In genomic region chr16:85180047-85180878, GRCh38 we compare ENCODE assay signal across 17 cellular contexts.
DNase-seq lines count a peak whose midpoint lies in the region; ATAC-seq, FAIRE-seq and TF ChIP-seq lines count a peak whose summit lies in the region.
"Had no signal": no experiment of that assay in that cellular context is flagged by ENCODE, and none has a peak within 500 bp of the region (broad histone marks: within the 10 kb centered on the region; RNA-seq: fewer than 3 reads in every experiment).

No MANE protein-coding gene starts in this region.

- H3K4me3 ChIP-seq in left ventricle myocardium inferior: no peak overlapping the region
- H3K4me3 ChIP-seq in right atrium auricular region: no peak overlapping the region
- no peak overlapping the region for H3K4me3 ChIP-seq in HEK293 (ENCODE audit: low read depth, low read length)
- no peak overlapping the region for H3K4me3 ChIP-seq in kidney (ENCODE audit: low read length in 2 of 2)
- H3K4me3 ChIP-seq in neuronal stem cell (ENCODE audit: low read length in 2 of 2): no peak overlapping the region
- H3K4me3 ChIP-seq in gastroesophageal sphincter: no peak overlapping the region
- H3K4me3 ChIP-seq in SJCRH30: no peak overlapping the region

- POLR2A ChIA-PET in HEK293 (lab: Yijun Ruan, JAX): interaction anchor here (0.5 kb wide), 1 partner anchor 27 kb away, joined by 3 read pairs; no protein-coding TSS in a partner anchor

- peaks cover 47% of the 10 kb centered on the region for H3K4me1 ChIP-seq in left ventricle myocardium inferior
- H3K4me1 ChIP-seq in right atrium auricular region: peaks cover 0 to 24% of the 10 kb centered on the region in 2 donors
- H3K4me1 ChIP-seq in HEK293 (ENCODE audit: control insufficient read depth, insufficient read depth, low read length): no peaks in the 10 kb centered on the region
- peaks cover 0 to 2% of the 10 kb centered on the region in 2 donors for H3K4me1 ChIP-seq in kidney (ENCODE audit: control insufficient read depth in 1 of 2, insufficient read depth in 1 of 2, low read depth in 1 of 2, low read length in 2 of 2)
- H3K4me1 ChIP-seq in neuronal stem cell (ENCODE audit: control insufficient read depth in 2 of 2, insufficient read depth in 1 of 2, low read depth in 1 of 2, low read length in 2 of 2): peaks cover 0 to 12% of the 10 kb centered on the region in 2 donors
- peaks cover 0 to 30% (median 5%) of the 10 kb centered on the region in 3 donors for H3K4me1 ChIP-seq in gastroesophageal sphincter
- peaks cover 13% of the 10 kb centered on the region for H3K4me1 ChIP-seq in SJCRH30

- H2BK120ac ChIP-seq in neuronal stem cell (ENCODE audit: low read depth, low read length): no peak overlapping the region

- H3K4ac ChIP-seq in neuronal stem cell (ENCODE audit: low read length): no peak overlapping the region

- DNase-seq in left ventricle myocardium inferior: no peak
- DNase-seq in right atrium auricular region (ENCODE audit: low spot score): no peak
- DNase-seq in kidney: peak; percentile 45
- no peak for DNase-seq in neuronal stem cell (ENCODE audit: low spot score)
- no peak for DNase-seq in NCI-H82 treated with DMSO at 0.1 percent for 48 hours (lab: John Stamatoyannopoulos, UW; ENCODE audit: unreplicated experiment)
- DNase-seq in SJCRH30: no peak
- DNase-seq: CD4-positive, alpha-beta memory T cell; DMS153; DMS79 treated with DMSO at 0.1 percent for 48 hours; EL; HCEC 1CT had no signal

- TF ChIP-seq EP300 in gastroesophageal sphincter (IDR thresholded peaks at IDR 0.05): no peak

- ATAC-seq in gastroesophageal sphincter: no peak

- H3K14ac ChIP-seq in neuronal stem cell (ENCODE audit: low read length): peak overlapping the region; percentile 33

- H2BK15ac ChIP-seq in neuronal stem cell (ENCODE audit: low read length): no peak overlapping the region

- WGBS in neuronal stem cell (ENCODE audit: extremely low coverage in 2 of 2, insufficient read length in 2 of 2, insufficient replicate concordance in 1 of 2), 2 donors: no CpG with 5 or more reads among the region's 25 CpGs
- 96 to 100% methylated on average over 3 to 8 of the region's 25 CpGs for WGBS in gastroesophageal sphincter (ENCODE audit: low coverage in 1 of 2), 2 donors

- H3K23ac ChIP-seq in neuronal stem cell (ENCODE audit: low read depth, low read length, poor library complexity): no peak overlapping the region

- H2AK5ac ChIP-seq in neuronal stem cell (ENCODE audit: low read depth, low read length): peak overlapping the region; percentile 22

- peaks cover 13% of the 10 kb centered on the region for H3K9me3 ChIP-seq in left ventricle myocardium inferior (replicated peaks)
- peaks cover 6 to 16% of the 10 kb centered on the region in 2 donors for H3K9me3 ChIP-seq in right atrium auricular region
- no peaks in the 10 kb centered on the region for H3K9me3 ChIP-seq in HEK293 (ENCODE audit: control insufficient read depth, insufficient read depth, low read depth, low read length)
- H3K9me3 ChIP-seq in kidney (ENCODE audit: control insufficient read depth in 1 of 2, low read length in 2 of 2): peaks cover 0 to 10% of the 10 kb centered on the region in 2 donors
- peaks cover 14 to 18% of the 10 kb centered on the region in 2 donors for H3K9me3 ChIP-seq in neuronal stem cell (replicated peaks in 1 of 2; ENCODE audit: control insufficient read depth in 2 of 2, insufficient read depth in 1 of 2, low read depth in 1 of 2, low read length in 2 of 2)
- peaks cover 0 to 12% (median 0%) of the 10 kb centered on the region in 3 donors for H3K9me3 ChIP-seq in gastroesophageal sphincter
- peaks cover 6% of the 10 kb centered on the region for H3K9me3 ChIP-seq in SJCRH30 (replicated peaks)

- intact Hi-C loops in left ventricle myocardium inferior (cut with micrococcal nuclease): no loop called here
- intact Hi-C loops in kidney (cut with DNase I): no loop called here

- H3K9ac ChIP-seq in kidney (ENCODE audit: low read length in 2 of 2) (no peak overlapping the region), neuronal stem cell (ENCODE audit: low read depth, low read length, poor library complexity) (no peak overlapping the region)

- H3K79me1 ChIP-seq in neuronal stem cell (ENCODE audit: low read depth, low read length): peaks cover 3% of the 10 kb centered on the region

- no peak overlapping the region for H3K4me2 ChIP-seq in neuronal stem cell (ENCODE audit: insufficient read depth, low read length, poor library complexity, severe bottlenecking)

- H4K8ac ChIP-seq in neuronal stem cell (ENCODE audit: low read depth, low read length): no peak overlapping the region

- peak overlapping the region; percentile 7 for H2BK5ac ChIP-seq in neuronal stem cell (ENCODE audit: low read length)

- H3K36me3 ChIP-seq in left ventricle myocardium inferior (peaks cover 10% of the 10 kb centered on the region), right atrium auricular region (no peaks in the 10 kb centered on the region), HEK293 (ENCODE audit: control insufficient read depth in 2 of 2, insufficient read depth in 1 of 2, low read length in 2 of 2) (peaks cover 0 to 66% of the 10 kb centered on the region in 2 experiments; a peak in 1 of 3 replicates), kidney (ENCODE audit: control insufficient read depth in 1 of 2, insufficient read depth in 2 of 2, low read length in 2 of 2) (peaks cover 0 to 3% of the 10 kb centered on the region in 2 donors), neuronal stem cell (replicated peaks in 1 of 2; ENCODE audit: control insufficient read depth in 2 of 2, insufficient read depth in 2 of 2, low read length in 2 of 2) (peaks cover 3 to 15% of the 10 kb centered on the region in 2 donors), gastroesophageal sphincter (peaks cover 0 to 23% of the 10 kb centered on the region in 2 donors), SJCRH30 (peaks cover 21% of the 10 kb centered on the region)

- H3K27me3 ChIP-seq in left ventricle myocardium inferior (ENCODE audit: low read depth): no peaks in the 10 kb centered on the region
- H3K27me3 ChIP-seq in right atrium auricular region: no peaks in the 10 kb centered on the region
- H3K27me3 ChIP-seq in neuronal stem cell (ENCODE audit: control insufficient read depth in 3 of 3, insufficient read depth in 3 of 3, low read depth in 1 of 3, low read length in 3 of 3): no peaks in the 10 kb centered on the region
- H3K27me3 ChIP-seq in gastroesophageal sphincter: no peaks in the 10 kb centered on the region
- no peaks in the 10 kb centered on the region for H3K27me3 ChIP-seq in SJCRH30

- H3K27ac ChIP-seq in left ventricle myocardium inferior (replicated peaks): peak overlapping the region; percentile 48
- no peak overlapping the region for H3K27ac ChIP-seq in right atrium auricular region
- H3K27ac ChIP-seq in HEK293 (ENCODE audit: extremely low read depth, low read depth, low read length): no peak overlapping the region
- H3K27ac ChIP-seq in kidney (ENCODE audit: low read depth in 2 of 2, low read length in 2 of 2): no peak overlapping the region
- H3K27ac ChIP-seq in neuronal stem cell (replicated peaks; ENCODE audit: low read length): no peak overlapping the region
- H3K27ac ChIP-seq in gastroesophageal sphincter: no peak overlapping the region
- no peak overlapping the region for H3K27ac ChIP-seq in SJCRH30
- H3K27ac ChIP-seq: C4-2B, HL-60 had no signal

- no peak for TF ChIP-seq POLR2A in gastroesophageal sphincter (IDR thresholded peaks at IDR 0.05)

- no peak overlapping the region for H4K91ac ChIP-seq in neuronal stem cell (ENCODE audit: low read depth, low read length, poor library complexity)

- H2AFZ ChIP-seq in neuronal stem cell (ENCODE audit: low read length): no peak overlapping the region

- TF ChIP-seq CTCF in left ventricle myocardium inferior (IDR thresholded peaks at IDR 0.05; ENCODE audit: borderline replicate concordance) (no peak), right atrium auricular region (IDR thresholded peaks at IDR 0.05) (no peak), HEK293 (tag by site-specific recombination; IDR thresholded peaks at IDR 0.05) (no peak), kidney (IDR thresholded peaks at IDR 0.05; ENCODE audit: borderline replicate concordance, extremely low read depth, insufficient read depth) (no peak), gastroesophageal sphincter (IDR thresholded peaks at IDR 0.05) (no peak)

- CTCF ChIA-PET in HEK293 (lab: Yijun Ruan, JAX): interaction anchor here (0.5 kb wide), 1 partner anchor 479 kb away, joined by 3 read pairs; no protein-coding TSS in a partner anchor

- no peak for FAIRE-seq in kidney (lab: Jason Lieb, UNC)
- FAIRE-seq: G401.6, GM12891 had no signal

- no peak overlapping the region for H3K18ac ChIP-seq in neuronal stem cell (ENCODE audit: low read length)

- peak overlapping the region; percentile 11 for H2BK12ac ChIP-seq in neuronal stem cell (ENCODE audit: low read length)

TF ChIP-seq in HEK293, 187 proteins besides CTCF, POLR2A, EP300 and RAD21:
- TF ChIP-seq ZNF768 (tag by site-specific recombination; IDR thresholded peaks at IDR 0.05) (peak; percentile 76), ZNF366 (tag by site-specific recombination; conservative IDR thresholded peaks at IDR 0.05) (no peak)
